Comparison of ENCODE assay signal across 20 cellular contexts in the genomic region with DNA sequence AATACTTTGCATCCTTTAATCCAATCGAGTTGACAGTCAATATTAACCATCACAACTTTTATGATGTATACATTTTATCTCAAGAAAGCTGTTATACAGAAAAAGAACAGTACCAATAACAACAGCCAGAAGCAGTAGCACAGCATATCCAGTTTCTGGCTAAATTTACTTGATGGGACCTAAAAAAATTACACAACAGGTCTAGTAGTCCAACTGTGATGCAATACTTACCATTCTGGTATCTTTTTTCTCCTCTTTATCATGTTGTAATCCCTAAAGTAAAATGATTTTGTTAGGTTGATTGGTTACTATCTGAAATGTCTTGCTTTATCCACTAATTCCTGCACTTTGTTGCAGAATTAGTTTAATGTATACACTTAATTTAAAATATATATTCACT.
"Had no signal": no experiment of that assay in that cellular context is flagged by ENCODE, and none has a peak within 500 bp of the region (broad histone marks: within the 10 kb centered on the region; RNA-seq: fewer than 3 reads in every experiment).

No MANE protein-coding gene starts in this region.

- ATAC-seq: activated naive CD4-positive, alpha-beta T cell treated with anti-CD3 and anti-CD28 coated beads, Interleukin-2, amount 50 U/mL, for 72 hours; activated T-cell treated with anti-CD3 and anti-CD28 coated beads, Interleukin-2, amount 50 U/mL, for 72 hours; effector memory CD8-positive, alpha-beta T cell; mucosa of descending colon; stimulated activated naive CD8-positive, alpha-beta T cell treated with anti-CD3 and anti-CD28 coated beads, Interleukin-15, amount 100 ng/mL, for 72 hours had no signal

- H3K4me3 ChIP-seq: cardiac muscle cell, mucosa of descending colon, suprapubic skin, transverse colon, uterus had no signal

- DNase-seq: activated CD4-positive, alpha-beta T cell treated with anti-CD3 and anti-CD28 coated beads, Interleukin-2, amount 50 U/mL, for 4 hours; activated gamma-delta T cell; activated T-cell treated with anti-CD3 and anti-CD28 coated beads, Interleukin-2, amount 50 U/mL, for 72 hours; amniotic stem cell; effector memory CD8-positive, alpha-beta T cell; immature natural killer cell; mesenchymal stem cell; mucosa of descending colon; naive B cell; stimulated activated naive CD8-positive, alpha-beta T cell treated with anti-CD3 and anti-CD28 coated beads, Interleukin-15, amount 100 ng/mL, for 72 hours; T-helper 2 cell; transverse colon; uterus; WERI-Rb-1 had no signal

- H3K36me3 ChIP-seq: cardiac muscle cell, suprapubic skin, transverse colon, uterus, WERI-Rb-1 had no signal

- H3K4me3 Mint-ChIP-seq: activated T-cell treated with anti-CD3 and anti-CD28 coated beads, Interleukin-2, amount 50 U/mL, for 72 hours; effector memory CD8-positive, alpha-beta T cell; immature natural killer cell; naive B cell; neural crest cell; stimulated activated naive CD8-positive, alpha-beta T cell treated with anti-CD3 and anti-CD28 coated beads, Interleukin-15, amount 100 ng/mL, for 72 hours had no signal

- H3K4me1 Mint-ChIP-seq: immature natural killer cell; naive B cell; neural crest cell; stimulated activated naive CD8-positive, alpha-beta T cell treated with anti-CD3 and anti-CD28 coated beads, Interleukin-15, amount 100 ng/mL, for 72 hours had no signal

- H3K9me3 ChIP-seq: mucosa of descending colon, suprapubic skin, transverse colon, uterus had no signal

- H3K36me3 Mint-ChIP-seq: activated naive CD4-positive, alpha-beta T cell treated with anti-CD3 and anti-CD28 coated beads, Interleukin-2, amount 50 U/mL, for 72 hours; immature natural killer cell; naive B cell had no signal

- H3K27me3 ChIP-seq: cardiac muscle cell, suprapubic skin, transverse colon, uterus had no signal

- H3K27me3 Mint-ChIP-seq: effector memory CD8-positive, alpha-beta T cell; naive B cell; progenitor cell of endocrine pancreas; stimulated activated naive CD8-positive, alpha-beta T cell treated with anti-CD3 and anti-CD28 coated beads, Interleukin-15, amount 100 ng/mL, for 72 hours had no signal

- H3K27ac ChIP-seq: cardiac muscle cell, epithelial cell of prostate, suprapubic skin, transverse colon, uterus, WERI-Rb-1 had no signal

- H3K27ac Mint-ChIP-seq: activated naive CD4-positive, alpha-beta T cell treated with anti-CD3 and anti-CD28 coated beads, Interleukin-2, amount 50 U/mL, for 72 hours; activated T-cell treated with anti-CD3 and anti-CD28 coated beads, Interleukin-2, amount 50 U/mL, for 72 hours; effector memory CD8-positive, alpha-beta T cell; immature natural killer cell; naive B cell; progenitor cell of endocrine pancreas; stimulated activated naive CD8-positive, alpha-beta T cell treated with anti-CD3 and anti-CD28 coated beads, Interleukin-15, amount 100 ng/mL, for 72 hours had no signal

- H3K4me1 ChIP-seq: suprapubic skin, transverse colon, uterus had no signal
